ENCODE assay signal across 13 cellular contexts in genomic region chr12:45978108-45978507, GRCh38.
"Had no signal": no experiment of that assay in that cellular context is flagged by ENCODE, and none has a peak within 500 bp of the region (broad histone marks: within the 10 kb centered on the region; RNA-seq: fewer than 3 reads in every experiment).

No MANE protein-coding gene starts in this region.

- H3K4me3 Mint-ChIP-seq: activated naive CD8-positive, alpha-beta T cell treated with anti-CD3 and anti-CD28 coated beads for 36 hours; brain had no signal

- H2AFZ ChIP-seq: hepatocyte had no signal

- H3K4me2 ChIP-seq: hepatocyte had no signal

- ATAC-seq: psoas muscle, right lobe of liver had no signal

- H3K27me3 ChIP-seq: esophagus squamous epithelium, hepatocyte, right lobe of liver had no signal

- H3K9me3 ChIP-seq: esophagus squamous epithelium, psoas muscle, right lobe of liver had no signal

- H3K36me3 ChIP-seq: right lobe of liver had no signal

- DNase-seq: activated CD4-positive, CD25-positive, alpha-beta regulatory T cell treated with anti-CD3 and anti-CD28 coated beads, Interleukin-2, amount 50 U/mL, for 72 hours; activated gamma-delta T cell; activated naive CD8-positive, alpha-beta T cell treated with anti-CD3 and anti-CD28 coated beads for 36 hours; cerebellar nuclear complex; effector CD8-positive, alpha-beta T cell; esophagus squamous epithelium; islet precursor cell; nucleus accumbens; psoas muscle; right lobe of liver; T-helper 9 cell had no signal

- H3K27ac ChIP-seq: esophagus squamous epithelium, hepatocyte, psoas muscle, right lobe of liver had no signal

- H3K4me3 ChIP-seq: esophagus squamous epithelium, hepatocyte, psoas muscle, right lobe of liver had no signal

- H3K27me3 Mint-ChIP-seq: activated naive CD8-positive, alpha-beta T cell treated with anti-CD3 and anti-CD28 coated beads for 36 hours; brain had no signal

- H3K27ac Mint-ChIP-seq: activated naive CD8-positive, alpha-beta T cell treated with anti-CD3 and anti-CD28 coated beads for 36 hours; brain had no signal
